In the genomic region with DNA sequence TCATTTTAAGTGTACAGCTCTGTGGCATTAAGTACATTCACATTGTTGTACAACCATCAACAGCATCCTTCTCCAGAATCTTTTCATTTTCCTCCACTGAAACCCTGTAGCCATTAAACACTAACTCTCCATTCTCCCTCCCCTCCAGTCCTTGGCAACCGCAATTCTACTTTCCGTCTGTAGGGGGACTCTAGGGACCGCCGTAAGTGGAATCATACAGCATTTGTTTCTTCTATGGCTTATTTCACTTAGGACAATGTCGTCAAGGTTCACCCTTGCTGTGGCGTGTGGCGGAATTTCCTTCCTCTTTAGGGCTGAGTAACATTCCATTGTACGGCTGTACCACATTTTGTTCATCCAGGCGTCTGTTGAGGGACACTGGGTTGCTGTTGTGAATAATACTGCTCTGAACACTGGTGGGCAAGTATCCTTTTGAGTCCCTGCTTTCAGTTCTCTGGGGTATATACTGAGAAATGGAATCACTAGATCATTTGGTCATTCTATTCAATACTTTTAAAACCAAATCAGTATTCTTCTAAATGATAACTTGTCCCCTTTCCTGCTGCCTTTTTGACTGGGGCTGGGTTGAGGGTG, we compare ENCODE assay signal across 9 cellular contexts. TPM values are rescaled to one million over a fixed set of nuclear protein-coding genes. Genes with fewer than 3 reads are reported as not detected.
A peak's percentile ranks its signal among the peaks of the same experiment; 100 is the strongest.
DNase-seq lines count a peak whose midpoint lies in the region; ATAC-seq and TF ChIP-seq lines count a peak whose summit lies in the region.
"Had no signal": no experiment of that assay in that cellular context is flagged by ENCODE, and none has a peak within 500 bp of the region (broad histone marks: within the 10 kb centered on the region; RNA-seq: fewer than 3 reads in every experiment).

No MANE protein-coding gene starts in this region.

- H3K36me3 ChIP-seq in SU-DHL-6 (ENCODE audit: low read length) (no peaks in the 10 kb centered on the region), body of pancreas (replicated peaks in 1 of 2; ENCODE audit: insufficient read depth in 1 of 2, low read depth in 2 of 2) (no peaks in the 10 kb centered on the region), mucosa of descending colon (ENCODE audit: low read depth) (no peaks in the 10 kb centered on the region), prostate gland (no peaks in the 10 kb centered on the region)

- no peaks in the 10 kb centered on the region for H3K27me3 ChIP-seq in HL-60 (ENCODE audit: insufficient read depth, poor library complexity, severe bottlenecking)
- H3K27me3 ChIP-seq in SU-DHL-6 (ENCODE audit: low read length) = no peaks in the 10 kb centered on the region
- no peaks in the 10 kb centered on the region for H3K27me3 ChIP-seq in body of pancreas
- no peaks in the 10 kb centered on the region for H3K27me3 ChIP-seq in prostate gland (replicated peaks; ENCODE audit: insufficient read depth)

- no peak overlapping the region for H3K27ac ChIP-seq in HL-60 (replicated peaks)
- no peak overlapping the region for H3K27ac ChIP-seq in SU-DHL-6 (ENCODE audit: low read depth, low read length)
- H3K27ac ChIP-seq in body of pancreas = no peak overlapping the region
- H3K27ac ChIP-seq in prostate gland = no peak overlapping the region
- H3K27ac ChIP-seq: skin epidermis had no signal

- H4K20me1 ChIP-seq in SU-DHL-6 (ENCODE audit: low read depth, low read length) = no peaks in the 10 kb centered on the region

- WGBS in body of pancreas, 2 donors = 46 to 53% methylated on average over 9 of the region's 9 CpGs
- WGBS in prostate gland = 78% methylated on average over 9 of the region's 9 CpGs

- peaks cover 9% of the 10 kb centered on the region for H3K36me3 Mint-ChIP-seq in type B pancreatic cell

- H3K4me3 Mint-ChIP-seq in type B pancreatic cell = no peak overlapping the region

- H3K4me3 ChIP-seq in HL-60 (replicated peaks; ENCODE audit: insufficient read depth, low read length) (no peak overlapping the region), SU-DHL-6 (ENCODE audit: insufficient read depth, low read length, poor library complexity, severe bottlenecking) (no peak overlapping the region), body of pancreas (no peak overlapping the region), mucosa of descending colon (no peak overlapping the region), prostate gland (no peak overlapping the region)
- H3K4me3 ChIP-seq: skin epidermis had no signal

- H3K9me3 ChIP-seq in SU-DHL-6 (ENCODE audit: insufficient read depth, low read length) (no peaks in the 10 kb centered on the region), body of pancreas (no peaks in the 10 kb centered on the region), mucosa of descending colon (no peaks in the 10 kb centered on the region), prostate gland (no peaks in the 10 kb centered on the region)

- intact Hi-C loops in body of pancreas (cut with DNase I) (no loop called here), mucosa of descending colon (cut with DNase I, micrococcal nuclease) (no loop called here), prostate gland (cut with DNase I) (no loop called here)

- H3K9me2 ChIP-seq in SU-DHL-6 (replicated peaks; ENCODE audit: insufficient read depth, low read length) = no peaks in the 10 kb centered on the region

- H3K9me3 Mint-ChIP-seq in type B pancreatic cell = no peaks in the 10 kb centered on the region

- H3K4me1 Mint-ChIP-seq in type B pancreatic cell (ENCODE audit: unreplicated experiment) = no peaks in the 10 kb centered on the region

- peak; percentile 72 for DNase-seq in D341Med (ENCODE audit: low spot score)
- peak; percentile 48 to 54 for DNase-seq in HL-60 (ENCODE audit: low read depth in 1 of 2, low spot score in 1 of 2)
- DNase-seq in body of pancreas = peak in 1 of 4 donors; percentile 42
- peak in 1 of 3 donors; percentile 28 for DNase-seq in mucosa of descending colon
- no peak for DNase-seq in type B pancreatic cell (ENCODE audit: extremely low spot score, unreplicated experiment)
- DNase-seq in prostate gland (ENCODE audit: low spot score) = no peak

- TF ChIP-seq CTCF in HL-60 (IDR thresholded peaks at IDR 0.05; ENCODE audit: insufficient read depth, low read length) = peak; percentile 32
- peak; percentile 95 for TF ChIP-seq CTCF in SU-DHL-6 (IDR thresholded peaks at IDR 0.05; ENCODE audit: insufficient read depth, low read length, poor library complexity, severe bottlenecking)
- peak in 6 of 7 experiments; percentile 24 to 66 (median 47) for TF ChIP-seq CTCF in body of pancreas (IDR thresholded peaks at IDR 0.05)
- TF ChIP-seq CTCF in mucosa of descending colon (IDR thresholded peaks at IDR 0.05) = no peak
- peak; percentile 71 for TF ChIP-seq CTCF in type B pancreatic cell (conservative IDR thresholded peaks at IDR 0.05)
- TF ChIP-seq CTCF in prostate gland (IDR thresholded peaks at IDR 0.05) = peak in 1 of 4 experiments; percentile 20

- H3F3A ChIP-seq in SU-DHL-6 (ENCODE audit: insufficient read depth) = no peaks in the 10 kb centered on the region

- no peak overlapping the region for H2AFZ ChIP-seq in SU-DHL-6 (ENCODE audit: low read depth, low read length, severe bottlenecking)

- no peak overlapping the region for H3K9ac ChIP-seq in SU-DHL-6 (ENCODE audit: low read length)

- TF ChIP-seq POLR2A in body of pancreas (IDR thresholded peaks at IDR 0.05) (no peak), prostate gland (IDR thresholded peaks at IDR 0.05) (no peak)

- ATAC-seq in body of pancreas = no peak
- peak; percentile 58 for ATAC-seq in mucosa of descending colon
- ATAC-seq in GM21723 (IDR thresholded peaks at IDR 0.05; ENCODE audit: unreplicated experiment) = no peak

- H3K79me2 ChIP-seq in SU-DHL-6 (ENCODE audit: insufficient read depth, low read length) = no peaks in the 10 kb centered on the region

- H3K27me3 Mint-ChIP-seq in type B pancreatic cell = no peaks in the 10 kb centered on the region

- no peak overlapping the region for H3K4me2 ChIP-seq in SU-DHL-6 (ENCODE audit: low read depth, low read length, poor library complexity, severe bottlenecking)

- H3K4me1 ChIP-seq in body of pancreas = no peaks in the 10 kb centered on the region
- H3K4me1 ChIP-seq in mucosa of descending colon (ENCODE audit: low read depth) = no peaks in the 10 kb centered on the region
- no peaks in the 10 kb centered on the region for H3K4me1 ChIP-seq in prostate gland (replicated peaks)

- no peak overlapping the region for H3K27ac Mint-ChIP-seq in type B pancreatic cell

RNA-seq across cellular contexts. Expression of a gene that starts 50.7 kb away (rescaled TPM):
- total RNA-seq in body of pancreas (under 1 TPM in 1 of 2 donors, not detected in 1; 0.26 TPM), mucosa of descending colon (1 to 10 TPM in 1 of 3 donors, under 1 TPM in 2; 0.46 to 2.8 (median 0.55) TPM), type B pancreatic cell (ENCODE audit: low replicate concordance) (0.19 and 0.45 TPM in 2 replicates), prostate gland (1 to 10 TPM; 1.5 to 1.7 TPM)

Comparison
In these comparisons a context has a peak if more than half of its experiments do, and no peak if none do; other contexts are left out.
1. DNase-seq: peak in D341Med (single experiment) and HL-60 (2 of 2); none in type B pancreatic cell (single experiment) and prostate gland (single experiment).